ENCODE assay signal across 8 cellular contexts in genomic region chr10:113854757-113855626, GRCh38. TPM values are rescaled to one million over a fixed set of nuclear protein-coding genes. Genes with fewer than 3 reads are reported as not detected.
DNase-seq lines count a peak whose midpoint lies in the region; ATAC-seq and TF ChIP-seq lines count a peak whose summit lies in the region.

No MANE protein-coding gene starts in this region.

- peak overlapping the region; percentile 96 for H3K4me3 Mint-ChIP-seq in activated CD8-positive, alpha-beta memory T cell treated with anti-CD3 and anti-CD28 coated beads, Interleukin-2, amount 10 ng/mL, durations not matched to agents 7 days and 5 days
- peak overlapping the region; percentile 91 for H3K4me3 Mint-ChIP-seq in mesothelial cell of epicardium
- H3K4me3 Mint-ChIP-seq in stimulated activated naive B cell treated with anti-CD40 and anti-IgM and Interleukin-4, amounts not matched to agents 10 μg/mL and 1 μg/mL and 100 μg/mL, for 72 hours: peak overlapping the region; percentile 91 to 97

- peaks cover 30% of the 10 kb centered on the region for H3K36me3 Mint-ChIP-seq in activated CD8-positive, alpha-beta memory T cell treated with anti-CD3 and anti-CD28 coated beads, Interleukin-2, amount 10 ng/mL, durations not matched to agents 7 days and 5 days
- H3K36me3 Mint-ChIP-seq in mesothelial cell of epicardium: peaks cover 5% of the 10 kb centered on the region
- peaks cover 6 to 7% of the 10 kb centered on the region in 2 donors for H3K36me3 Mint-ChIP-seq in stimulated activated naive B cell treated with anti-CD40 and anti-IgM and Interleukin-4, amounts not matched to agents 10 μg/mL and 1 μg/mL and 100 μg/mL, for 72 hours

- CTCF ChIA-PET in activated CD8-positive, alpha-beta memory T cell treated with anti-CD3 and anti-CD28 coated beads, Interleukin-2, amount 10 ng/mL, durations not matched to agents 7 days and 5 days (lab: Charles Lee): no interaction called here

- peak overlapping the region; percentile 97 for H3K27ac Mint-ChIP-seq in activated CD8-positive, alpha-beta memory T cell treated with anti-CD3 and anti-CD28 coated beads, Interleukin-2, amount 10 ng/mL, durations not matched to agents 7 days and 5 days
- peak overlapping the region; percentile 98 for H3K27ac Mint-ChIP-seq in mesothelial cell of epicardium
- peak overlapping the region; percentile 94 for H3K27ac Mint-ChIP-seq in stimulated activated naive B cell treated with anti-CD40 and anti-IgM and Interleukin-4, amounts not matched to agents 10 μg/mL and 1 μg/mL and 100 μg/mL, for 72 hours

- no peak for TF ChIP-seq CTCF in mesothelial cell of epicardium (IDR thresholded peaks at IDR 0.05; ENCODE audit: unreplicated experiment)

- no peaks in the 10 kb centered on the region for H3K27me3 Mint-ChIP-seq in activated CD8-positive, alpha-beta memory T cell treated with anti-CD3 and anti-CD28 coated beads, Interleukin-2, amount 10 ng/mL, durations not matched to agents 7 days and 5 days
- H3K27me3 Mint-ChIP-seq in mesothelial cell of epicardium (ENCODE audit: low read depth): no peaks in the 10 kb centered on the region
- H3K27me3 Mint-ChIP-seq in stimulated activated naive B cell treated with anti-CD40 and anti-IgM and Interleukin-4, amounts not matched to agents 10 μg/mL and 1 μg/mL and 100 μg/mL, for 72 hours: no peaks in the 10 kb centered on the region

- peaks cover 56% of the 10 kb centered on the region for H3K4me1 Mint-ChIP-seq in activated CD8-positive, alpha-beta memory T cell treated with anti-CD3 and anti-CD28 coated beads, Interleukin-2, amount 10 ng/mL, durations not matched to agents 7 days and 5 days
- H3K4me1 Mint-ChIP-seq in mesothelial cell of epicardium: peaks cover 36% of the 10 kb centered on the region
- peaks cover 23 to 38% of the 10 kb centered on the region in 2 donors for H3K4me1 Mint-ChIP-seq in stimulated activated naive B cell treated with anti-CD40 and anti-IgM and Interleukin-4, amounts not matched to agents 10 μg/mL and 1 μg/mL and 100 μg/mL, for 72 hours

- H3K9me3 Mint-ChIP-seq in activated CD8-positive, alpha-beta memory T cell treated with anti-CD3 and anti-CD28 coated beads, Interleukin-2, amount 10 ng/mL, durations not matched to agents 7 days and 5 days (ENCODE audit: low read depth): peaks cover 4% of the 10 kb centered on the region
- no peaks in the 10 kb centered on the region for H3K9me3 Mint-ChIP-seq in mesothelial cell of epicardium
- H3K9me3 Mint-ChIP-seq in stimulated activated naive B cell treated with anti-CD40 and anti-IgM and Interleukin-4, amounts not matched to agents 10 μg/mL and 1 μg/mL and 100 μg/mL, for 72 hours: no peaks in the 10 kb centered on the region

- peak; percentile 19 for DNase-seq in activated T-cell treated with anti-CD3 and anti-CD28 coated beads for 1 hour (ENCODE audit: low read depth)
- DNase-seq in activated T-cell treated with anti-CD3 and anti-CD28 coated beads, Interleukin-2, amount 50 U/mL, for 48 hours: no peak
- DNase-seq in NCI-H2227 treated with DMSO at 0.1 percent for 48 hours (lab: John Stamatoyannopoulos, UW): peak; percentile 50
- DNase-seq in activated CD8-positive, alpha-beta memory T cell treated with anti-CD3 and anti-CD28 coated beads, Interleukin-2, amount 10 ng/mL, durations not matched to agents 7 days and 5 days: peak; percentile 62
- DNase-seq in epidermal melanocyte (ENCODE audit: insufficient read length, low spot score): peak; percentile 29
- DNase-seq in mesothelial cell of epicardium (ENCODE audit: low spot score in 2 of 2, unreplicated experiment in 2 of 2): peak; percentile 44 to 69
- peak; percentile 80 for DNase-seq in stimulated activated naive B cell treated with anti-CD40 and anti-IgM and Interleukin-4, amounts not matched to agents 10 μg/mL and 1 μg/mL and 100 μg/mL, for 72 hours

- peak; percentile 47 for ATAC-seq in HG02642 (IDR thresholded peaks at IDR 0.05; ENCODE audit: poor library complexity, unreplicated experiment)
- peak; percentile 56 for ATAC-seq in activated CD8-positive, alpha-beta memory T cell treated with anti-CD3 and anti-CD28 coated beads, Interleukin-2, amount 10 ng/mL, durations not matched to agents 7 days and 5 days
- peak; percentile 73 to 74 for ATAC-seq in stimulated activated naive B cell treated with anti-CD40 and anti-IgM and Interleukin-4, amounts not matched to agents 10 μg/mL and 1 μg/mL and 100 μg/mL, for 72 hours (replicated peaks)

RNA-seq across cellular contexts. Expression of gene NHLRC2, which starts 0.5 kb away (rescaled TPM):
- total RNA-seq in activated CD8-positive, alpha-beta memory T cell treated with anti-CD3 and anti-CD28 coated beads, Interleukin-2, amount 10 ng/mL, durations not matched to agents 7 days and 5 days: 10 to 100 TPM; 35.7 to 36.4 TPM
- 39.9 to 42.7 TPM (median 42.2 TPM) in 3 replicates for total RNA-seq in mesothelial cell of epicardium

RNA-seq across cellular contexts. Expression of gene DCLRE1A, which starts 1.1 kb away (rescaled TPM):
- total RNA-seq in activated CD8-positive, alpha-beta memory T cell treated with anti-CD3 and anti-CD28 coated beads, Interleukin-2, amount 10 ng/mL, durations not matched to agents 7 days and 5 days: 10 to 100 TPM; 17.4 to 20.1 TPM
- total RNA-seq in mesothelial cell of epicardium: 6.4 to 6.7 TPM (median 6.4 TPM) in 3 replicates

Comparison
In these comparisons a context has a peak if more than half of its experiments do, and no peak if none do; other contexts are left out.
1. DNase-seq: peak in activated T-cell treated with anti-CD3 and anti-CD28 coated beads for 1 hour (single experiment), NCI-H2227 treated with DMSO at 0.1 percent for 48 hours (single experiment), activated CD8-positive, alpha-beta memory T cell treated with anti-CD3 and anti-CD28 coated beads, Interleukin-2, amount 10 ng/mL, durations not matched to agents 7 days and 5 days (single experiment), epidermal melanocyte (single experiment), mesothelial cell of epicardium (2 of 2) and stimulated activated naive B cell treated with anti-CD40 and anti-IgM and Interleukin-4, amounts not matched to agents 10 μg/mL and 1 μg/mL and 100 μg/mL, for 72 hours (single experiment); none in activated T-cell treated with anti-CD3 and anti-CD28 coated beads, Interleukin-2, amount 50 U/mL, for 48 hours (0 of 2).
2. Peak in every context shown above with its lines, with median percentiles within 50 percentile points of each other: ATAC-seq, H3K27ac Mint-ChIP-seq and H3K4me3 Mint-ChIP-seq.